ENCODE assay signal across 15 cellular contexts in genomic region chr14:102081231-102082080, GRCh38. TPM values are rescaled to one million over a fixed set of nuclear protein-coding genes. Genes with fewer than 3 reads are reported as not detected.
A peak's percentile ranks its signal among the peaks of the same experiment; 100 is the strongest.
DNase-seq lines count a peak whose midpoint lies in the region; ATAC-seq, FAIRE-seq and TF ChIP-seq lines count a peak whose summit lies in the region.
"Had no signal": no experiment of that assay in that cellular context is flagged by ENCODE, and none has a peak within 500 bp of the region (broad histone marks: within the 10 kb centered on the region; RNA-seq: fewer than 3 reads in every experiment).

No MANE protein-coding gene starts in this region.

- WGBS in small intestine, 3 donors = 76 to 85% (median 82%) methylated on average over 7 of the region's 7 CpGs

- no peak overlapping the region; the same call in 1 of the 2 replicates for H3K4me2 ChIP-seq in GM23338

- H3K4me3 Mint-ChIP-seq in activated CD4-positive, alpha-beta T cell treated with anti-CD3 and anti-CD28 coated beads for 36 hours = peak overlapping the region; percentile 77
- no peak overlapping the region for H3K4me3 Mint-ChIP-seq in activated CD4-positive, alpha-beta T cell treated with anti-CD3 and anti-CD28 coated beads, Interleukin-2, amount 10 ng/mL, durations not matched to agents 7 days and 5 days
- H3K4me3 Mint-ChIP-seq in GM23338 = no peak overlapping the region
- peak overlapping the region; percentile 94 for H3K4me3 Mint-ChIP-seq in activated naive CD8-positive, alpha-beta T cell
- peak overlapping the region in 8 of 10 donors; percentile 7 to 90 (median 32) for H3K4me3 Mint-ChIP-seq in naive thymus-derived CD8-positive, alpha-beta T cell

- H3K27ac ChIP-seq in GM23338 (ENCODE audit: low read depth) (0 out of 2 replicates have a peak overlapping the region, but pooled peaks have one; percentile 55), small intestine (ENCODE audit: low read depth in 1 of 2, low read length in 1 of 2) (no peak overlapping the region)
- H3K27ac ChIP-seq: left ventricle myocardium inferior, thyroid gland had no signal

- H3K9me3 ChIP-seq in small intestine (ENCODE audit: control insufficient read depth, low read depth) = no peaks in the 10 kb centered on the region
- H3K9me3 ChIP-seq: left ventricle myocardium inferior, thyroid gland had no signal

- H3K4me1 ChIP-seq in GM23338 (ENCODE audit: insufficient read depth) (peaks cover 28% of the 10 kb centered on the region), small intestine (ENCODE audit: control insufficient read depth in 2 of 2, insufficient read depth in 1 of 2, low read depth in 1 of 2, low read length in 1 of 2) (peaks cover 2 to 5% of the 10 kb centered on the region in 2 donors)

- H3K9me3 Mint-ChIP-seq in activated CD4-positive, alpha-beta T cell treated with anti-CD3 and anti-CD28 coated beads for 36 hours (ENCODE audit: low read depth) = no peaks in the 10 kb centered on the region
- no peaks in the 10 kb centered on the region for H3K9me3 Mint-ChIP-seq in activated CD4-positive, alpha-beta T cell treated with anti-CD3 and anti-CD28 coated beads, Interleukin-2, amount 10 ng/mL, durations not matched to agents 7 days and 5 days
- H3K9me3 Mint-ChIP-seq in GM23338 = no peaks in the 10 kb centered on the region
- H3K9me3 Mint-ChIP-seq in activated naive CD8-positive, alpha-beta T cell (ENCODE audit: low read depth) = no peaks in the 10 kb centered on the region
- no peaks in the 10 kb centered on the region for H3K9me3 Mint-ChIP-seq in naive thymus-derived CD8-positive, alpha-beta T cell

- no peak for ATAC-seq in activated CD4-positive, alpha-beta T cell treated with anti-CD3 and anti-CD28 coated beads for 36 hours
- ATAC-seq in GM23338 (no peak), HG03342 (IDR thresholded peaks at IDR 0.05; ENCODE audit: unreplicated experiment) (no peak)
- no peak for ATAC-seq in naive thymus-derived CD8-positive, alpha-beta T cell
- ATAC-seq: Panc1 had no signal

- no peak for DNase-seq in activated CD4-positive, alpha-beta T cell treated with anti-CD3 and anti-CD28 coated beads for 36 hours
- DNase-seq in activated CD4-positive, alpha-beta T cell treated with anti-CD3 and anti-CD28 coated beads, Interleukin-2, amount 10 ng/mL, durations not matched to agents 7 days and 5 days = no peak
- DNase-seq in GM23338 (ENCODE audit: low spot score) (no peak), small intestine (no peak), HPDE6-E6E7 (ENCODE audit: extremely low spot score) (no peak)
- DNase-seq in naive thymus-derived CD8-positive, alpha-beta T cell = no peak
- DNase-seq: left ventricle myocardium inferior, NCI-H2029, NCI-H524, retina, thyroid gland had no signal

- CTCF ChIA-PET in activated CD4-positive, alpha-beta T cell treated with anti-CD3 and anti-CD28 coated beads for 36 hours (lab: Charles Lee) = interaction anchor here (0.7 to 1.1 kb wide), 2 partner anchors 230 to 252 kb away, joined by 3 read pairs; no protein-coding TSS in a partner anchor
- CTCF ChIA-PET in activated CD4-positive, alpha-beta T cell treated with anti-CD3 and anti-CD28 coated beads, Interleukin-2, amount 10 ng/mL, durations not matched to agents 7 days and 5 days (lab: Charles Lee) = interaction anchor here (1.0 kb wide), 1 partner anchor 9 kb away, joined by 3 read pairs; no protein-coding TSS in a partner anchor

- H3K27me3 Mint-ChIP-seq in activated CD4-positive, alpha-beta T cell treated with anti-CD3 and anti-CD28 coated beads for 36 hours = no peaks in the 10 kb centered on the region
- no peaks in the 10 kb centered on the region for H3K27me3 Mint-ChIP-seq in activated CD4-positive, alpha-beta T cell treated with anti-CD3 and anti-CD28 coated beads, Interleukin-2, amount 10 ng/mL, durations not matched to agents 7 days and 5 days
- H3K27me3 Mint-ChIP-seq in GM23338 (ENCODE audit: insufficient read depth, low read depth, poor library complexity) = peaks cover 18% of the 10 kb centered on the region
- H3K27me3 Mint-ChIP-seq in activated naive CD8-positive, alpha-beta T cell = no peaks in the 10 kb centered on the region
- H3K27me3 Mint-ChIP-seq in naive thymus-derived CD8-positive, alpha-beta T cell = no peaks in the 10 kb centered on the region

- H4K20me1 ChIP-seq in GM23338 (replicated peaks; ENCODE audit: insufficient read depth) = peaks cover 58% of the 10 kb centered on the region

- H3K9me2 ChIP-seq in GM23338 (ENCODE audit: insufficient read depth) = no peaks in the 10 kb centered on the region

- FAIRE-seq in small intestine (lab: Jason Lieb, UNC) = no peak
- FAIRE-seq: G401.6 had no signal

- H3K27me3 ChIP-seq in GM23338 (ENCODE audit: insufficient read depth) (no peaks in the 10 kb centered on the region), small intestine (ENCODE audit: control insufficient read depth in 2 of 2, insufficient read depth in 2 of 2, low read length in 2 of 2) (no peaks in the 10 kb centered on the region)
- H3K27me3 ChIP-seq: thyroid gland had no signal

- peaks cover 83% of the 10 kb centered on the region for H3K36me3 Mint-ChIP-seq in activated CD4-positive, alpha-beta T cell treated with anti-CD3 and anti-CD28 coated beads for 36 hours (ENCODE audit: low read depth)
- peaks cover 87% of the 10 kb centered on the region for H3K36me3 Mint-ChIP-seq in activated CD4-positive, alpha-beta T cell treated with anti-CD3 and anti-CD28 coated beads, Interleukin-2, amount 10 ng/mL, durations not matched to agents 7 days and 5 days (ENCODE audit: low read depth)
- peaks cover 97% of the 10 kb centered on the region for H3K36me3 Mint-ChIP-seq in GM23338 (ENCODE audit: low read depth)
- peaks cover 49% of the 10 kb centered on the region for H3K36me3 Mint-ChIP-seq in activated naive CD8-positive, alpha-beta T cell
- peaks cover 23 to 83% (median 42%) of the 10 kb centered on the region in 3 donors for H3K36me3 Mint-ChIP-seq in naive thymus-derived CD8-positive, alpha-beta T cell

- POLR2A ChIA-PET in activated CD4-positive, alpha-beta T cell treated with anti-CD3 and anti-CD28 coated beads for 36 hours (lab: Charles Lee) = interaction anchor here (0.9 kb wide), 1 partner anchor 116 kb away, joined by 3 read pairs; no protein-coding TSS in a partner anchor
- POLR2A ChIA-PET in activated CD4-positive, alpha-beta T cell treated with anti-CD3 and anti-CD28 coated beads, Interleukin-2, amount 10 ng/mL, durations not matched to agents 7 days and 5 days (lab: Charles Lee) = no interaction called here
- POLR2A ChIA-PET in naive thymus-derived CD8-positive, alpha-beta T cell (lab: Charles Lee) = interaction anchor here (0.6 kb wide), 1 partner anchor 27 kb away, joined by 3 read pairs; no protein-coding TSS in a partner anchor

- H3K36me3 ChIP-seq in GM23338 (ENCODE audit: insufficient read depth) = peaks cover 68% of the 10 kb centered on the region
- peaks cover 12 to 14% of the 10 kb centered on the region in 2 donors for H3K36me3 ChIP-seq in small intestine (ENCODE audit: control insufficient read depth in 2 of 2, insufficient read depth in 2 of 2, low read length in 2 of 2)

- H3K79me2 ChIP-seq in GM23338 (replicated peaks; ENCODE audit: insufficient read depth) = peaks cover 48% of the 10 kb centered on the region

- peak overlapping the region; percentile 61 for H3K27ac Mint-ChIP-seq in activated CD4-positive, alpha-beta T cell treated with anti-CD3 and anti-CD28 coated beads for 36 hours
- H3K27ac Mint-ChIP-seq in activated CD4-positive, alpha-beta T cell treated with anti-CD3 and anti-CD28 coated beads, Interleukin-2, amount 10 ng/mL, durations not matched to agents 7 days and 5 days = no peak overlapping the region
- no peak overlapping the region for H3K27ac Mint-ChIP-seq in GM23338
- peak overlapping the region; percentile 91 for H3K27ac Mint-ChIP-seq in activated naive CD8-positive, alpha-beta T cell
- H3K27ac Mint-ChIP-seq in naive thymus-derived CD8-positive, alpha-beta T cell = peak overlapping the region in 7 of 10 donors; percentile 33 to 100 (median 69)

- H2AFZ ChIP-seq in GM23338 = no peak overlapping the region

- H3K4me3 ChIP-seq in GM23338 = no peak overlapping the region
- no peak overlapping the region for H3K4me3 ChIP-seq in small intestine (ENCODE audit: low read depth in 1 of 2, low read length in 2 of 2)
- H3K4me3 ChIP-seq: left ventricle myocardium inferior, thyroid gland had no signal

- peaks cover 69% of the 10 kb centered on the region for H3F3A ChIP-seq in GM23338 (replicated peaks; ENCODE audit: low read depth)

- TF ChIP-seq CTCF in GM23338 (conservative IDR thresholded peaks at IDR 0.05; ENCODE audit: low read depth in 2 of 2) = no peak

- intact Hi-C loops in activated CD4-positive, alpha-beta T cell treated with anti-CD3 and anti-CD28 coated beads for 36 hours (cut with DNase I, micrococcal nuclease) = loop anchor here (5.0 to 10.0 kb wide), 2 partner anchors 59 to 1707 kb away; partner anchors contain the start of gene WDR25 (in 1 of the 2)

- peaks cover 46% of the 10 kb centered on the region for H3K4me1 Mint-ChIP-seq in activated CD4-positive, alpha-beta T cell treated with anti-CD3 and anti-CD28 coated beads for 36 hours
- peaks cover 53% of the 10 kb centered on the region for H3K4me1 Mint-ChIP-seq in activated CD4-positive, alpha-beta T cell treated with anti-CD3 and anti-CD28 coated beads, Interleukin-2, amount 10 ng/mL, durations not matched to agents 7 days and 5 days
- peaks cover 26% of the 10 kb centered on the region for H3K4me1 Mint-ChIP-seq in GM23338
- peaks cover 56% of the 10 kb centered on the region for H3K4me1 Mint-ChIP-seq in activated naive CD8-positive, alpha-beta T cell (ENCODE audit: low read depth)
- peaks cover 23 to 64% (median 61%) of the 10 kb centered on the region in 4 donors for H3K4me1 Mint-ChIP-seq in naive thymus-derived CD8-positive, alpha-beta T cell

TF ChIP-seq in GM23338, 12 proteins besides CTCF, POLR2A, EP300 and RAD21 (continues in another document):
- no peak for TF ChIP-seq ZNF331 (CRISPR knock-in tag; IDR thresholded peaks at IDR 0.05; ENCODE audit: low read depth)

RNA-seq across cellular contexts. Expression of gene HSP90AA1, which starts 5.4 kb away (rescaled TPM):
- 1,000 to 10,000 TPM; 1,344 to 1,372 TPM for total RNA-seq in activated CD4-positive, alpha-beta T cell treated with anti-CD3 and anti-CD28 coated beads for 36 hours
- total RNA-seq in activated CD4-positive, alpha-beta T cell treated with anti-CD3 and anti-CD28 coated beads, Interleukin-2, amount 10 ng/mL, durations not matched to agents 7 days and 5 days = 100 to 1,000 TPM; 527 to 575 TPM
- total RNA-seq in GM23338 (2014; rRNA removed; shearing (Covaris generic)) = 1,401 and 1,576 TPM in 2 replicates
- polyA plus RNA-seq in GM23338 (2016; fragmentation: Nextera tagmentation; extraction: Ambion mirVana) (1,677 and 2,107 TPM in 2 replicates), small intestine (100 to 1,000 TPM; 169 to 426 (median 185) TPM)
- total RNA-seq in naive thymus-derived CD8-positive, alpha-beta T cell = 100 to 1,000 TPM; 356 to 373 TPM
- polyA plus RNA-seq in naive thymus-derived CD8-positive, alpha-beta T cell = 100 to 1,000 TPM; 401 to 445 (median 427) TPM

RNA-seq across cellular contexts. Expression of gene WDR20, which starts 58.2 kb away (rescaled TPM):
- 10 to 100 TPM; 18.2 to 24.8 TPM for total RNA-seq in activated CD4-positive, alpha-beta T cell treated with anti-CD3 and anti-CD28 coated beads for 36 hours
- total RNA-seq in activated CD4-positive, alpha-beta T cell treated with anti-CD3 and anti-CD28 coated beads, Interleukin-2, amount 10 ng/mL, durations not matched to agents 7 days and 5 days = 10 to 100 TPM; 24.7 to 35.7 TPM
- 21.0 and 24.6 TPM in 2 replicates for total RNA-seq in GM23338 (2014; rRNA removed; shearing (Covaris generic))
- polyA plus RNA-seq in GM23338 (2016; fragmentation: Nextera tagmentation; extraction: Ambion mirVana) = 17.0 and 17.9 TPM in 2 replicates
- total RNA-seq in naive thymus-derived CD8-positive, alpha-beta T cell = 10 to 100 TPM; 50.0 to 56.9 TPM
- 10 to 100 TPM; 11.3 to 15.0 (median 12.9) TPM for polyA plus RNA-seq in naive thymus-derived CD8-positive, alpha-beta T cell
- 10 to 100 TPM; 14.6 to 33.1 (median 23.0) TPM for polyA plus RNA-seq in small intestine

Comparison
In these comparisons a context has a peak if more than half of its experiments do, and no peak if none do; other contexts are left out.
1. H3K27ac Mint-ChIP-seq: peak in activated CD4-positive, alpha-beta T cell treated with anti-CD3 and anti-CD28 coated beads for 36 hours (single experiment), activated naive CD8-positive, alpha-beta T cell (single experiment) and naive thymus-derived CD8-positive, alpha-beta T cell (7 of 10); none in activated CD4-positive, alpha-beta T cell treated with anti-CD3 and anti-CD28 coated beads, Interleukin-2, amount 10 ng/mL, durations not matched to agents 7 days and 5 days (single experiment) and GM23338 (single experiment).
2. H3K4me3 Mint-ChIP-seq: peak in activated CD4-positive, alpha-beta T cell treated with anti-CD3 and anti-CD28 coated beads for 36 hours (single experiment), activated naive CD8-positive, alpha-beta T cell (single experiment) and naive thymus-derived CD8-positive, alpha-beta T cell (8 of 10); none in activated CD4-positive, alpha-beta T cell treated with anti-CD3 and anti-CD28 coated beads, Interleukin-2, amount 10 ng/mL, durations not matched to agents 7 days and 5 days (single experiment) and GM23338 (single experiment).